In the genomic region with DNA sequence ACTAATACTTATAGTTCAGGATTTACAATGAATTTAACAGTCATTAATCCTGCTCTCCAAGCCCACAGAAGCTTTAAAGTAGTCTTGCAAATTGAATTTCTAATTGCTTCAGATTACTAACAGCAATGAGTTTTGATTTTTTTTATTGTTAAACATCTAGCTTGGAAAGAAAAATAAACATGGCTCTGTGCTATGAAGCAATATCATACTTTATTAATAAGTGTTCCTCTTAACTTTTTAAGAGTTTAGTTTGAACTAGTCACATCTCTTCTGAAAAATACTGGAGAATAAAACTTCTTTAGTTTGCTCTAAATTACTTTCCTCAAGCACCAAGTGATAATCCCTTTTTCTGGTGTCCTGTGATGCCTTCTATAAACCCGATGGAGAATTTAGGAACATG, we compare ENCODE assay signal across 19 cellular contexts.
A peak's percentile ranks its signal among the peaks of the same experiment; 100 is the strongest.
DNase-seq lines count a peak whose midpoint lies in the region; ATAC-seq and TF ChIP-seq lines count a peak whose summit lies in the region.
"Had no signal": no experiment of that assay in that cellular context is flagged by ENCODE, and none has a peak within 500 bp of the region (broad histone marks: within the 10 kb centered on the region; RNA-seq: fewer than 3 reads in every experiment).

No MANE protein-coding gene starts in this region.

- TF ChIP-seq CTCF in choroid plexus epithelial cell (conservative IDR thresholded peaks at IDR 0.05; ENCODE audit: low read depth, low read length) (no peak), left lung (IDR thresholded peaks at IDR 0.05) (no peak), GM13976 (IDR thresholded peaks at IDR 0.05; ENCODE audit: borderline replicate concordance, control extremely low read depth, extremely low read depth, insufficient read depth, missing control alignments) (no peak)

- in situ Hi-C loops in GM13976 (cut with MboI; ENCODE audit: low sequenced_read_pairs, unreplicated experiment), result no loop called here

- peak; percentile 14 for DNase-seq in NCI-H82 (lab: John Stamatoyannopoulos, UW)
- no peak for DNase-seq in NCI-H82 treated with DMSO at 0.1 percent for 48 hours (lab: John Stamatoyannopoulos, UW; ENCODE audit: unreplicated experiment)
- peak; percentile 3 for DNase-seq in choroid plexus epithelial cell (ENCODE audit: low read depth)
- no peak for DNase-seq in left lung
- DNase-seq in GM13976 (ENCODE audit: low spot score), result no peak
- no peak for DNase-seq in superior temporal gyrus (ENCODE audit: extremely low spot score)
- DNase-seq: AML-193; CD4-positive, alpha-beta memory T cell; DMS153; DMS79; GF-D8; H7; HFFc6 had no signal

- intact Hi-C loops in left lung (cut with DNase I), result no loop called here

- no peaks in the 10 kb centered on the region for H3K27me3 ChIP-seq in left lung
- H3K27me3 ChIP-seq: BLaER1 had no signal

- peaks cover 0 to 2% of the 10 kb centered on the region in 2 donors for H3K9me3 ChIP-seq in left lung
- H3K9me3 ChIP-seq: A549, BLaER1 had no signal

- no peaks in the 10 kb centered on the region for H3K4me1 ChIP-seq in left lung
- H3K4me1 ChIP-seq: A549 had no signal

- H3K27ac ChIP-seq in left lung, result no peak overlapping the region
- H3K27ac ChIP-seq: 22Rv1, A549 had no signal

- H3K36me3 ChIP-seq in left lung, result no peaks in the 10 kb centered on the region
- H3K36me3 ChIP-seq: BLaER1 had no signal

- peak; percentile 48 for ATAC-seq in left lung
- ATAC-seq in GM18907 (IDR thresholded peaks at IDR 0.05; ENCODE audit: unreplicated experiment), result no peak
- ATAC-seq: A549, GM23338, HCT116 had no signal

- no peak overlapping the region for H3K4me3 ChIP-seq in choroid plexus epithelial cell (ENCODE audit: low read depth, low read length)
- no peak overlapping the region for H3K4me3 ChIP-seq in left lung
- H3K4me3 ChIP-seq: A549, BLaER1, GM23338 had no signal

Comparison
In these comparisons a context has a peak if more than half of its experiments do, and no peak if none do; other contexts are left out.
1. DNase-seq: peak in NCI-H82 (single experiment) and choroid plexus epithelial cell (single experiment); none in NCI-H82 treated with DMSO at 0.1 percent for 48 hours (single experiment), left lung (0 of 2), GM13976 (single experiment) and superior temporal gyrus (single experiment).